In the genomic region with DNA sequence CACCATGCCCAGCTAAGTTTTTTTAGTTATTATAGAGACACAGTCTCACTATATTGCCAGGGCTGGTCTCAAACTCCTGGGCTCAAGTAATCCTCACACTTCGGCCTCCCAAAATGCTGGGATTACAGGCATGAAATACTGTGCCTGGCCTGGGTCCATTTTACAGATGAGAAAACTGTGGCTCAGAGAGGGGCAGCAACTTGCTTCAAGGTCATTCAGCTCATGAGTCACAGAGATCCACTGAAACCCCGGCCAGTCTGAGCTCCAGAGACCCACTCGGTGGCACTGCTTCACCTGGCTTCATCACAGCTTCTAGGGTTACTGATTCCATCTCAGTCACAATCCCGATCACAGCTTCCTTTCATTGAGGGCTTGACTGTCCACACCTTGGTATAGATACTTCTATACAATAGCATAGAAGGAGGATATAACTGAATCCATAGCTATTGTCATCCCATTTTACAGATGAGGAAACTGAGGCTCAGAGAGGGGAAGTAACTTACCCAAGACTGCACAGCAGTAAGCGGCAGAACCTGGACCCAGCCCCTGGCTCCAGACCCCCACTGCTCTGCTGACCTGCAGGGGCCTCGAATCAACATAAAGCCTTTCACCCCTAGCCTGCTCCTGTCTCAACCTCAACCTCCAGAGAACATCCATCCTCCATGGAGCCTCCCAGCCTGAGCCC, we compare ENCODE assay signal across 17 cellular contexts. TPM values are rescaled to one million over a fixed set of nuclear protein-coding genes. Genes with fewer than 3 reads are reported as not detected.
DNase-seq lines count a peak whose midpoint lies in the region; ATAC-seq and TF ChIP-seq lines count a peak whose summit lies in the region.
"Had no signal": no experiment of that assay in that cellular context is flagged by ENCODE, and none has a peak within 500 bp of the region (broad histone marks: within the 10 kb centered on the region; RNA-seq: fewer than 3 reads in every experiment).

No MANE protein-coding gene starts in this region.

- DNase-seq in natural killer cell (no peak), adipocyte (ENCODE audit: low read depth) (no peak), NCI-H187 treated with DMSO at 0.1 percent for 48 hours (lab: John Stamatoyannopoulos, UW) (no peak)
- no peak for DNase-seq in natural killer cell treated with Interleukin-12 subunit alpha and Interleukin-12 subunit beta and Interleukin-15 and Interleukin-18, amount 100 ng/mL, for 72 hours (ENCODE audit: low spot score)
- DNase-seq in naive thymus-derived CD8-positive, alpha-beta T cell, result no peak
- DNase-seq in activated CD8-positive, alpha-beta memory T cell treated with anti-CD3 and anti-CD28 coated beads, Interleukin-2, amount 10 ng/mL, durations not matched to agents 7 days and 5 days, result no peak
- DNase-seq: Calu3, DMS53, NCI-H1417 treated with DMSO at 0.1 percent for 48 hours, NCI-H2029, NCI-H2171, NCI-H446 treated with DMSO at 0.1 percent for 48 hours, NCI-H748 treated with DMSO at 0.1 percent for 48 hours, OCI-M1 had no signal

- H3K4me3 ChIP-seq in adipocyte (ENCODE audit: low read length), result no peak overlapping the region
- H3K4me3 ChIP-seq: HAP-1 had no signal

- ATAC-seq in natural killer cell (no peak), GM19395 (IDR thresholded peaks at IDR 0.05; ENCODE audit: unreplicated experiment) (no peak)
- no peak for ATAC-seq in natural killer cell treated with Interleukin-12 subunit alpha and Interleukin-12 subunit beta and Interleukin-15 and Interleukin-18, amount 100 ng/mL, for 72 hours
- no peak for ATAC-seq in naive thymus-derived CD8-positive, alpha-beta T cell
- ATAC-seq in activated CD8-positive, alpha-beta memory T cell treated with anti-CD3 and anti-CD28 coated beads, Interleukin-2, amount 10 ng/mL, durations not matched to agents 7 days and 5 days, result no peak

- no peaks in the 10 kb centered on the region for H3K27me3 Mint-ChIP-seq in natural killer cell (ENCODE audit: low read depth in 2 of 2)
- no peaks in the 10 kb centered on the region for H3K27me3 Mint-ChIP-seq in natural killer cell treated with Interleukin-12 subunit alpha and Interleukin-12 subunit beta and Interleukin-15 and Interleukin-18, amount 100 ng/mL, for 72 hours
- no peaks in the 10 kb centered on the region for H3K27me3 Mint-ChIP-seq in naive thymus-derived CD8-positive, alpha-beta T cell
- H3K27me3 Mint-ChIP-seq in activated CD8-positive, alpha-beta memory T cell treated with anti-CD3 and anti-CD28 coated beads, Interleukin-2, amount 10 ng/mL, durations not matched to agents 7 days and 5 days, result no peaks in the 10 kb centered on the region

- no peak overlapping the region for H3K27ac Mint-ChIP-seq in natural killer cell
- no peak overlapping the region for H3K27ac Mint-ChIP-seq in natural killer cell treated with Interleukin-12 subunit alpha and Interleukin-12 subunit beta and Interleukin-15 and Interleukin-18, amount 100 ng/mL, for 72 hours
- peak overlapping the region in 6 of 10 donors; percentile 74 to 94 (median 87) for H3K27ac Mint-ChIP-seq in naive thymus-derived CD8-positive, alpha-beta T cell
- H3K27ac Mint-ChIP-seq in activated CD8-positive, alpha-beta memory T cell treated with anti-CD3 and anti-CD28 coated beads, Interleukin-2, amount 10 ng/mL, durations not matched to agents 7 days and 5 days, result no peak overlapping the region

- H3K4me1 ChIP-seq in adipocyte (ENCODE audit: control insufficient read depth, insufficient read depth, low read length), result peaks cover 31% of the 10 kb centered on the region
- H3K4me1 ChIP-seq: HAP-1 had no signal

- H3K4me1 Mint-ChIP-seq in natural killer cell, result peaks cover 18 to 66% of the 10 kb centered on the region in 2 donors
- peaks cover 45 to 55% of the 10 kb centered on the region in 2 donors for H3K4me1 Mint-ChIP-seq in natural killer cell treated with Interleukin-12 subunit alpha and Interleukin-12 subunit beta and Interleukin-15 and Interleukin-18, amount 100 ng/mL, for 72 hours (ENCODE audit: low read depth in 2 of 2)
- H3K4me1 Mint-ChIP-seq in naive thymus-derived CD8-positive, alpha-beta T cell, result peaks cover 10 to 38% (median 31%) of the 10 kb centered on the region in 4 donors
- peaks cover 10% of the 10 kb centered on the region for H3K4me1 Mint-ChIP-seq in activated CD8-positive, alpha-beta memory T cell treated with anti-CD3 and anti-CD28 coated beads, Interleukin-2, amount 10 ng/mL, durations not matched to agents 7 days and 5 days

- POLR2A ChIA-PET in naive thymus-derived CD8-positive, alpha-beta T cell (lab: Charles Lee), result interaction anchor here (0.5 to 3.6 kb wide), 10 partner anchors 10 to 162 kb away, joined by 3 to 11 read pairs (median 4); no protein-coding TSS in a partner anchor

- peak overlapping the region; percentile 79 for H3K9ac ChIP-seq in adipocyte (ENCODE audit: low read length)

- CTCF ChIA-PET in activated CD8-positive, alpha-beta memory T cell treated with anti-CD3 and anti-CD28 coated beads, Interleukin-2, amount 10 ng/mL, durations not matched to agents 7 days and 5 days (lab: Charles Lee), result no interaction called here

- H3K27me3 ChIP-seq in adipocyte (replicated peaks; ENCODE audit: control insufficient read depth, insufficient read depth, low read length), result no peaks in the 10 kb centered on the region

- no peaks in the 10 kb centered on the region for H3K9me3 ChIP-seq in adipocyte (ENCODE audit: control insufficient read depth, low read length)
- H3K9me3 ChIP-seq: HAP-1 had no signal

- TF ChIP-seq CTCF in natural killer cell (IDR thresholded peaks at IDR 0.05), result no peak

- no peaks in the 10 kb centered on the region for H3K36me3 Mint-ChIP-seq in natural killer cell
- H3K36me3 Mint-ChIP-seq in natural killer cell treated with Interleukin-12 subunit alpha and Interleukin-12 subunit beta and Interleukin-15 and Interleukin-18, amount 100 ng/mL, for 72 hours, result no peaks in the 10 kb centered on the region
- peaks cover 0 to 9% (median 0%) of the 10 kb centered on the region in 3 donors for H3K36me3 Mint-ChIP-seq in naive thymus-derived CD8-positive, alpha-beta T cell
- no peaks in the 10 kb centered on the region for H3K36me3 Mint-ChIP-seq in activated CD8-positive, alpha-beta memory T cell treated with anti-CD3 and anti-CD28 coated beads, Interleukin-2, amount 10 ng/mL, durations not matched to agents 7 days and 5 days

- H3K9me3 Mint-ChIP-seq in natural killer cell, result no peaks in the 10 kb centered on the region
- no peaks in the 10 kb centered on the region for H3K9me3 Mint-ChIP-seq in natural killer cell treated with Interleukin-12 subunit alpha and Interleukin-12 subunit beta and Interleukin-15 and Interleukin-18, amount 100 ng/mL, for 72 hours
- no peaks in the 10 kb centered on the region for H3K9me3 Mint-ChIP-seq in naive thymus-derived CD8-positive, alpha-beta T cell
- H3K9me3 Mint-ChIP-seq in activated CD8-positive, alpha-beta memory T cell treated with anti-CD3 and anti-CD28 coated beads, Interleukin-2, amount 10 ng/mL, durations not matched to agents 7 days and 5 days (ENCODE audit: low read depth), result no peaks in the 10 kb centered on the region
- H3K9me3 Mint-ChIP-seq: CD14-positive monocyte had no signal

- H3K4me3 Mint-ChIP-seq in natural killer cell, result peak overlapping the region; percentile 52
- no peak overlapping the region for H3K4me3 Mint-ChIP-seq in natural killer cell treated with Interleukin-12 subunit alpha and Interleukin-12 subunit beta and Interleukin-15 and Interleukin-18, amount 100 ng/mL, for 72 hours
- H3K4me3 Mint-ChIP-seq in naive thymus-derived CD8-positive, alpha-beta T cell, result peak overlapping the region in 3 of 10 donors; percentile 2 to 62 (median 41)
- H3K4me3 Mint-ChIP-seq in activated CD8-positive, alpha-beta memory T cell treated with anti-CD3 and anti-CD28 coated beads, Interleukin-2, amount 10 ng/mL, durations not matched to agents 7 days and 5 days, result no peak overlapping the region
- H3K4me3 Mint-ChIP-seq: CD14-positive monocyte had no signal

- intact Hi-C loops in natural killer cell (cut with micrococcal nuclease), result no loop called here

- no peaks in the 10 kb centered on the region for H3K36me3 ChIP-seq in adipocyte (ENCODE audit: control insufficient read depth, insufficient read depth, low read length, severe bottlenecking)
- H3K36me3 ChIP-seq: HAP-1 had no signal

RNA-seq across cellular contexts. Expression of a gene that starts 11.8 kb away (rescaled TPM):
- total RNA-seq in natural killer cell, result 100 to 1,000 TPM; 101 to 136 (median 114) TPM
- 10 to 100 TPM; 20.0 to 20.1 TPM for total RNA-seq in natural killer cell treated with Interleukin-12 subunit alpha and Interleukin-12 subunit beta and Interleukin-15 and Interleukin-18, amount 100 ng/mL, for 72 hours
- 10 to 100 TPM; 65.7 to 66.1 TPM for total RNA-seq in naive thymus-derived CD8-positive, alpha-beta T cell
- 10 to 100 TPM; 10.0 to 21.5 (median 14.2) TPM for polyA plus RNA-seq in naive thymus-derived CD8-positive, alpha-beta T cell
- 10 to 100 TPM; 15.2 to 18.3 TPM for total RNA-seq in activated CD8-positive, alpha-beta memory T cell treated with anti-CD3 and anti-CD28 coated beads, Interleukin-2, amount 10 ng/mL, durations not matched to agents 7 days and 5 days

Comparison
In these comparisons a context has a peak if more than half of its experiments do, and no peak if none do; other contexts are left out.
1. H3K27ac Mint-ChIP-seq: peak in naive thymus-derived CD8-positive, alpha-beta T cell (6 of 10); none in natural killer cell (0 of 2), natural killer cell treated with Interleukin-12 subunit alpha and Interleukin-12 subunit beta and Interleukin-15 and Interleukin-18, amount 100 ng/mL, for 72 hours (0 of 2) and activated CD8-positive, alpha-beta memory T cell treated with anti-CD3 and anti-CD28 coated beads, Interleukin-2, amount 10 ng/mL, durations not matched to agents 7 days and 5 days (single experiment).